ENCODE assay signal across 18 cellular contexts in genomic region chr9:101126556-101126955, GRCh38.
DNase-seq lines count a peak whose midpoint lies in the region; ATAC-seq and TF ChIP-seq lines count a peak whose summit lies in the region.
"Had no signal": no experiment of that assay in that cellular context is flagged by ENCODE, and none has a peak within 500 bp of the region (broad histone marks: within the 10 kb centered on the region; RNA-seq: fewer than 3 reads in every experiment).

No MANE protein-coding gene starts in this region.

- TF ChIP-seq POLR2A in spleen (IDR thresholded peaks at IDR 0.05) (no peak), erythroblast (IDR thresholded peaks at IDR 0.05; ENCODE audit: low read length) (no peak)

- intact Hi-C loops in tibial artery (cut with DNase I; ENCODE audit: low total_unique reads) (no loop called here), spleen (cut with DNase I; ENCODE audit: low total_unique reads) (no loop called here)

- ATAC-seq in GM18867 (IDR thresholded peaks at IDR 0.05; ENCODE audit: unreplicated experiment) (peak; percentile 87), GM21423 (IDR thresholded peaks at IDR 0.05; ENCODE audit: unreplicated experiment) (peak; percentile 67), HG03159 (IDR thresholded peaks at IDR 0.05; ENCODE audit: unreplicated experiment) (peak; percentile 86)
- ATAC-seq: heart right ventricle had no signal

- H3K27ac ChIP-seq in cingulate gyrus (ENCODE audit: low read depth, low read length) (peak overlapping the region; percentile 23), tibial artery (no peak overlapping the region), spleen (no peak overlapping the region)
- H3K27ac ChIP-seq: brain microvascular endothelial cell, heart right ventricle, SJSA1 had no signal

- DNase-seq in tibial artery (no peak), spleen (no peak), cerebellum (ENCODE audit: low spot score) (no peak), erythroblast (lab: John Stamatoyannopoulos, UW) (no peak)
- DNase-seq: activated T-cell treated with anti-CD3 and anti-CD28 coated beads, Interleukin-2, amount 50 U/mL, for 24 hours; brain microvascular endothelial cell; effector CD4-positive, alpha-beta T cell; H7; heart right ventricle; KBM-7; mesendoderm; NCI-H1694; retina had no signal

- 44 to 73% (median 58%) methylated on average over 2 of the region's 2 CpGs for WGBS in spleen, 5 donors

- H3K36me3 ChIP-seq in tibial artery = no peaks in the 10 kb centered on the region
- H3K36me3 ChIP-seq in spleen = no peaks in the 10 kb centered on the region
- H3K36me3 ChIP-seq: brain microvascular endothelial cell, heart right ventricle, SJSA1 had no signal

- H3K4me1 ChIP-seq in tibial artery (no peaks in the 10 kb centered on the region), spleen (no peaks in the 10 kb centered on the region)
- H3K4me1 ChIP-seq: heart right ventricle, SJSA1 had no signal

- H3K4me3 ChIP-seq in tibial artery (no peak overlapping the region), spleen (no peak overlapping the region)
- H3K4me3 ChIP-seq: heart right ventricle, SJSA1 had no signal

- H3K9me3 ChIP-seq in tibial artery (peaks cover 0 to 6% (median 0%) of the 10 kb centered on the region in 3 donors), spleen (peaks cover 0 to 37% (median 21%) of the 10 kb centered on the region in 8 donors)
- H3K9me3 ChIP-seq: SJSA1 had no signal

- TF ChIP-seq CTCF in tibial artery (IDR thresholded peaks at IDR 0.05) (no peak), spleen (IDR thresholded peaks at IDR 0.05 in 8 of 11, conservative IDR thresholded peaks at IDR 0.05 in 3 of 11) (no peak)

- H3K27me3 ChIP-seq in tibial artery (no peaks in the 10 kb centered on the region), spleen (replicated peaks in 1 of 7) (no peaks in the 10 kb centered on the region)
- H3K27me3 ChIP-seq: brain microvascular endothelial cell, heart right ventricle, SJSA1 had no signal
